In genomic region chr6:44192428-44193041, GRCh38 we compare ENCODE assay signal across 13 cellular contexts. TPM values are rescaled to one million over a fixed set of nuclear protein-coding genes. Genes with fewer than 3 reads are reported as not detected.
DNase-seq lines count a peak whose midpoint lies in the region; ATAC-seq and TF ChIP-seq lines count a peak whose summit lies in the region.
"Had no signal": no experiment of that assay in that cellular context is flagged by ENCODE, and none has a peak within 500 bp of the region (broad histone marks: within the 10 kb centered on the region; RNA-seq: fewer than 3 reads in every experiment).

No MANE protein-coding gene starts in this region.

- peaks cover 4% of the 10 kb centered on the region for H3K27me3 Mint-ChIP-seq in activated T-helper 2 cell treated with anti-CD3 and anti-CD28 coated beads, Interferon-gamma antibody, Interleukin-2, Interleukin-4, amounts not matched to agents 10 μg/mL and 5 μg/mL and 100 μg/mL, durations not matched to agents 14 hours and 24 hours and 36 hours (ENCODE audit: low read depth)

- 46 to 66% (median 51%) methylated on average over 10 of the region's 10 CpGs for WGBS in stomach, 5 donors

- TF ChIP-seq EP300 in stomach (IDR thresholded peaks at IDR 0.05) = no peak

- no peak overlapping the region for H3K4me3 Mint-ChIP-seq in activated T-helper 2 cell treated with anti-CD3 and anti-CD28 coated beads, Interferon-gamma antibody, Interleukin-2, Interleukin-4, amounts not matched to agents 10 μg/mL and 5 μg/mL and 100 μg/mL, durations not matched to agents 14 hours and 24 hours and 36 hours (ENCODE audit: low read depth)

- H3K9me3 ChIP-seq in stomach = no peaks in the 10 kb centered on the region
- H3K9me3 ChIP-seq: esophagus squamous epithelium had no signal

- TF ChIP-seq POLR2A in stomach (IDR thresholded peaks at IDR 0.05) = no peak

- no peak for TF ChIP-seq CTCF in stomach (IDR thresholded peaks at IDR 0.05)

- peak; percentile 1 for DNase-seq in NCI-H2029 treated with DMSO at 0.1 percent for 48 hours (lab: John Stamatoyannopoulos, UW)
- DNase-seq in NCI-H2029 (lab: John Stamatoyannopoulos, UW) = no peak
- DNase-seq in activated T-helper 2 cell treated with anti-CD3 and anti-CD28 coated beads, Interferon-gamma antibody, Interleukin-2, Interleukin-4, amounts not matched to agents 10 μg/mL and 5 μg/mL and 100 μg/mL, durations not matched to agents 14 hours and 24 hours and 36 hours (ENCODE audit: low spot score) = no peak
- peak; percentile 12 for DNase-seq in iris pigment epithelial cell (ENCODE audit: low read depth)
- no peak for DNase-seq in stomach
- no peak for DNase-seq in NCI-H774 (lab: John Stamatoyannopoulos, UW)
- DNase-seq: esophagus squamous epithelium, GOT3, T-helper 9 cell had no signal

- H3K36me3 Mint-ChIP-seq in activated T-helper 2 cell treated with anti-CD3 and anti-CD28 coated beads, Interferon-gamma antibody, Interleukin-2, Interleukin-4, amounts not matched to agents 10 μg/mL and 5 μg/mL and 100 μg/mL, durations not matched to agents 14 hours and 24 hours and 36 hours (ENCODE audit: low read depth) = no peaks in the 10 kb centered on the region

- H3K36me3 ChIP-seq in stomach = no peaks in the 10 kb centered on the region
- H3K36me3 ChIP-seq: esophagus squamous epithelium had no signal

- H3K4me1 ChIP-seq in stomach = peaks cover 0 to 7% (median 0%) of the 10 kb centered on the region in 4 donors

- H3K27ac Mint-ChIP-seq in activated T-helper 2 cell treated with anti-CD3 and anti-CD28 coated beads, Interferon-gamma antibody, Interleukin-2, Interleukin-4, amounts not matched to agents 10 μg/mL and 5 μg/mL and 100 μg/mL, durations not matched to agents 14 hours and 24 hours and 36 hours = peak overlapping the region; percentile 2

- H3K27me3 ChIP-seq in stomach = no peaks in the 10 kb centered on the region
- H3K27me3 ChIP-seq: esophagus squamous epithelium had no signal

- intact Hi-C loops in activated T-helper 2 cell treated with anti-CD3 and anti-CD28 coated beads, Interferon-gamma antibody, Interleukin-2, Interleukin-4, amounts not matched to agents 10 μg/mL and 5 μg/mL and 100 μg/mL, durations not matched to agents 14 hours and 24 hours and 36 hours (cut with micrococcal nuclease) = no loop called here
- intact Hi-C loops in stomach (cut with DNase I; ENCODE audit: low total_unique reads) = no loop called here

- no peak for ATAC-seq in GM19023 (IDR thresholded peaks at IDR 0.05; ENCODE audit: unreplicated experiment)
- ATAC-seq in HG02852 (IDR thresholded peaks at IDR 0.05; ENCODE audit: unreplicated experiment) = no peak

- H3K27ac ChIP-seq in stomach = peak overlapping the region in 3 of 5 donors; percentile 5 to 44 (median 22)

- H3K4me1 Mint-ChIP-seq in activated T-helper 2 cell treated with anti-CD3 and anti-CD28 coated beads, Interferon-gamma antibody, Interleukin-2, Interleukin-4, amounts not matched to agents 10 μg/mL and 5 μg/mL and 100 μg/mL, durations not matched to agents 14 hours and 24 hours and 36 hours (ENCODE audit: low read depth) = peaks cover 20% of the 10 kb centered on the region

- peak overlapping the region in 1 of 4 donors; percentile 5 for H3K4me3 ChIP-seq in stomach

- H3K9me3 Mint-ChIP-seq in activated T-helper 2 cell treated with anti-CD3 and anti-CD28 coated beads, Interferon-gamma antibody, Interleukin-2, Interleukin-4, amounts not matched to agents 10 μg/mL and 5 μg/mL and 100 μg/mL, durations not matched to agents 14 hours and 24 hours and 36 hours = no peaks in the 10 kb centered on the region

RNA-seq across cellular contexts. Expression of gene MYMX, which starts 24.2 kb away (rescaled TPM):
- not detected in 2 replicates for total RNA-seq in activated T-helper 2 cell treated with anti-CD3 and anti-CD28 coated beads, Interferon-gamma antibody, Interleukin-2, Interleukin-4, amounts not matched to agents 10 μg/mL and 5 μg/mL and 100 μg/mL, durations not matched to agents 14 hours and 24 hours and 36 hours
- not detected for total RNA-seq in stomach
- 1 to 10 TPM in 1 of 3 donors, under 1 TPM in 1, not detected in 1; 0.95 to 3.4 TPM for polyA plus RNA-seq in stomach
- total RNA-seq: A673, esophagus squamous epithelium, renal cortical epithelial cell had no signal

RNA-seq across cellular contexts. Expression of gene SLC29A1, which starts 30.9 kb away (rescaled TPM):
- 125 and 134 TPM in 2 replicates for total RNA-seq in activated T-helper 2 cell treated with anti-CD3 and anti-CD28 coated beads, Interferon-gamma antibody, Interleukin-2, Interleukin-4, amounts not matched to agents 10 μg/mL and 5 μg/mL and 100 μg/mL, durations not matched to agents 14 hours and 24 hours and 36 hours
- 100 to 1,000 TPM in 2 of 5 donors, 10 to 100 TPM in 3; 26.4 to 217 (median 77.4) TPM for total RNA-seq in stomach
- polyA plus RNA-seq in stomach = 10 to 100 TPM; 22.6 to 33.5 (median 29.0) TPM

RNA-seq across cellular contexts. Expression of gene CAPN11, which starts 33.9 kb away (rescaled TPM):
- total RNA-seq in activated T-helper 2 cell treated with anti-CD3 and anti-CD28 coated beads, Interferon-gamma antibody, Interleukin-2, Interleukin-4, amounts not matched to agents 10 μg/mL and 5 μg/mL and 100 μg/mL, durations not matched to agents 14 hours and 24 hours and 36 hours = 0.09 and 0.30 TPM in 2 replicates
- total RNA-seq in stomach = under 1 TPM in 1 of 5 donors, not detected in 4; 0.18 TPM
- polyA plus RNA-seq in stomach = under 1 TPM in 2 of 3 donors, not detected in 1; 0.15 to 0.19 TPM
- total RNA-seq: A673, renal cortical epithelial cell had no signal

RNA-seq across cellular contexts. Expression of gene HSP90AB1, which starts 54.4 kb away (rescaled TPM):
- total RNA-seq in activated T-helper 2 cell treated with anti-CD3 and anti-CD28 coated beads, Interferon-gamma antibody, Interleukin-2, Interleukin-4, amounts not matched to agents 10 μg/mL and 5 μg/mL and 100 μg/mL, durations not matched to agents 14 hours and 24 hours and 36 hours = 2,402 and 2,404 TPM in 2 replicates
- 100 to 1,000 TPM; 168 to 414 (median 370) TPM for total RNA-seq in stomach
- polyA plus RNA-seq in stomach = 100 to 1,000 TPM; 267 to 549 (median 348) TPM

Comparison
In these comparisons a context has a peak if more than half of its experiments do, and no peak if none do; other contexts are left out.
1. DNase-seq: peak in NCI-H2029 treated with DMSO at 0.1 percent for 48 hours (single experiment) and iris pigment epithelial cell (single experiment); none in NCI-H2029 (single experiment), activated T-helper 2 cell treated with anti-CD3 and anti-CD28 coated beads, Interferon-gamma antibody, Interleukin-2, Interleukin-4, amounts not matched to agents 10 μg/mL and 5 μg/mL and 100 μg/mL, durations not matched to agents 14 hours and 24 hours and 36 hours (single experiment), stomach (single experiment) and NCI-H774 (single experiment).